8 cellular contexts compared by ENCODE assay signal in the genomic region with DNA sequence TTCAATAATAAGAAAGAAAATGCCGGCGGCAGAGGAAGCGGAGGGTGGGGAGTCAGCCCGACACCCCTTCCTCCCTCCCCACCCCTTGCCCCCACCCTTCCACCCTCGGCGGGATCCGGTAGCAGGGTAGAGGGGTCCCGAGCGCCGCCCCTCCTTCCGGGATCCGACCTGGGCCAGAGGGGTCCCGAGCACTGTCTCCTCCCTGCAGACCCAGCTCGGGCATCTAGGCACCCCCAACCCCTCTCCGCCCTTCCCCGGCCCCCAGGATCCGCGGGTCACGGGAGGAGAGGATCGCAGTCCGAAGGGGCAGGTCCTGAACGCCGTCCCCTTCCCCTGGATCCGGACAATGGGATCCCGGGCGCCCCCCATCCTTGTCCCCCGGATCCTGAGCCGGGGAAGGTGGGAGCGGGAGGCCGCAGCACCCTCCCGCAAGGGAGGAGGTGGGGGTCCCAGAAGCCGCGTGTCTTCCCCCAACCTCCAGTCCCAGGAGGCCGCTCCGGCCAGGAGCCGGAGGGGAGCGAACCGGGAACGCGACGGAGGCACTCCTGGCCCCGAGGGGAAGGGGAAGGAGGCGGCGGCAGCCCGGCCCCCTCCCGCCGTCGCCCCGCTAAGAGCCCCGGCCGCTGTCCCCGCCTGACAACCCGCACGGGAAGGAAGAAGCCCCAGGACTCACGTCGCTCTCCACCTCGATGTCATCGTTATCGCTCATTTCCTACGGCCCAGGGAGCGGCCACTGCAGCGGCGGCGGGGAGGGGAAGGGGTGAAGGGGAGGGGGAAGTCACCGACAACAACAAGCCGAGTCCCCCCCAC. TPM values are rescaled to one million over a fixed set of nuclear protein-coding genes. Genes with fewer than 3 reads are reported as not detected.
DNase-seq lines count a peak whose midpoint lies in the region; ATAC-seq and TF ChIP-seq lines count a peak whose summit lies in the region.

No MANE protein-coding gene starts in this region.

- POLR2A ChIA-PET in OCI-LY7 (lab: Charles Lee), result interaction anchor here (1.2 kb wide), 1 partner anchor 105 kb away, joined by 3 read pairs; no protein-coding TSS in a partner anchor

- H2AFZ ChIP-seq in OCI-LY7 (ENCODE audit: low read length), result peak overlapping the region; percentile 63

- H3K36me3 ChIP-seq in OCI-LY7 (ENCODE audit: insufficient read depth, low read length), result peaks cover 35% of the 10 kb centered on the region

- under 1% methylated on average over 65 of the region's 66 CpGs for whole genome bisulfite sequencing in right cardiac atrium

- no peaks in the 10 kb centered on the region for H3K9me2 ChIP-seq in OCI-LY7 (ENCODE audit: insufficient read depth, low read length)

- intact Hi-C loops in OCI-LY7 (cut with micrococcal nuclease; ENCODE audit: unreplicated experiment), result loop anchor here (2.0 kb wide), 2 partner anchors 107 to 115 kb away; a partner anchor contains a TSS
- intact Hi-C loops in right cardiac atrium (cut with DNase I), result no loop called here

- peak overlapping the region; percentile 99 for H3K4me3 ChIP-seq in OCI-LY7 (ENCODE audit: low read depth, low read length, poor library complexity, severe bottlenecking)
- H3K4me3 ChIP-seq in right cardiac atrium (ENCODE audit: low read length), result peak overlapping the region; percentile 75
- peak overlapping the region; percentile 86 for H3K4me3 ChIP-seq in skeletal muscle cell (ENCODE audit: low read depth, low read length)

- no peaks in the 10 kb centered on the region for H3K9me3 ChIP-seq in OCI-LY7 (ENCODE audit: low read length)
- H3K9me3 ChIP-seq in right cardiac atrium (ENCODE audit: control insufficient read depth, low read length), result no peaks in the 10 kb centered on the region

- DNase-seq in NCI-H82 (lab: John Stamatoyannopoulos, UW) (peak; percentile 32), NCI-H82 treated with DMSO at 0.1 percent for 48 hours (lab: John Stamatoyannopoulos, UW; ENCODE audit: unreplicated experiment) (no peak), OCI-LY7 (ENCODE audit: low spot score) (peak; percentile 39), right cardiac atrium (peak; percentile 38 to 74 (median 67)), skeletal muscle cell (ENCODE audit: low read depth) (no peak), SW480 (ENCODE audit: low spot score) (no peak)
- DNase-seq in activated naive CD4-positive, alpha-beta T cell treated with anti-CD3 and anti-CD28 coated beads, Interleukin-2, amount 50 U/mL, for 16 hours, result peak; percentile 40

- H3K79me2 ChIP-seq in OCI-LY7 (ENCODE audit: insufficient read depth, low read depth, low read length), result peaks cover 46% of the 10 kb centered on the region

- CTCF ChIA-PET in OCI-LY7 (lab: Charles Lee; ENCODE audit: unreplicated experiment), result no interaction called here

- H3K27ac ChIP-seq in OCI-LY7 (ENCODE audit: low read depth, low read length, poor library complexity, severe bottlenecking) (peak overlapping the region; percentile 63), right cardiac atrium (ENCODE audit: low read length) (peak overlapping the region; percentile 77)

- H3K27me3 ChIP-seq in right cardiac atrium (ENCODE audit: control insufficient read depth, insufficient read depth), result no peaks in the 10 kb centered on the region

- peak; percentile 5 to 28 for ATAC-seq in right cardiac atrium
- no peak for ATAC-seq in HG02884 (IDR thresholded peaks at IDR 0.05; ENCODE audit: unreplicated experiment)

- H3K4me1 ChIP-seq in OCI-LY7 (ENCODE audit: insufficient read depth, low read length, poor library complexity, severe bottlenecking), result peaks cover 32% of the 10 kb centered on the region
- H3K4me1 ChIP-seq in right cardiac atrium (ENCODE audit: control insufficient read depth, insufficient read depth, low read length), result peaks cover under 1% of the 10 kb centered on the region

- H4K20me1 ChIP-seq in OCI-LY7 (ENCODE audit: insufficient read depth, low read length), result peaks cover 6% of the 10 kb centered on the region; the same call in 1 of the 2 replicates

- no TSS peak for BruUV-seq in OCI-LY7 (replicated peaks; lab: Mats Ljungman, UMichigan)

- H3K4me2 ChIP-seq in OCI-LY7 (ENCODE audit: low read length), result peak overlapping the region; percentile 92

- TF ChIP-seq CTCF in OCI-LY7 (conservative IDR thresholded peaks at IDR 0.05; ENCODE audit: low read length), result no peak

RNA-seq across cellular contexts. Expression of a gene that starts 0.5 kb away (rescaled TPM):
- total RNA-seq in OCI-LY7 (2014; rRNA removed; shearing (Covaris generic)), result 49.1 and 58.3 TPM in 2 replicates
- total RNA-seq in OCI-LY7 (2022) (91.2 and 94.1 TPM in 2 replicates), right cardiac atrium (100 to 1,000 TPM in 3 of 4 donors, 10 to 100 TPM in 1; 93.6 to 117 (median 115) TPM)
- polyA plus RNA-seq in right cardiac atrium, result 56.3 TPM

Comparison
In these comparisons a context has a peak if more than half of its experiments do, and no peak if none do; other contexts are left out.
1. DNase-seq: peak in NCI-H82 (single experiment), OCI-LY7 (single experiment), activated naive CD4-positive, alpha-beta T cell treated with anti-CD3 and anti-CD28 coated beads, Interleukin-2, amount 50 U/mL, for 16 hours (single experiment) and right cardiac atrium (3 of 3); none in NCI-H82 treated with DMSO at 0.1 percent for 48 hours (single experiment), skeletal muscle cell (single experiment) and SW480 (single experiment).
2. Peak in every context shown above with its lines, with median percentiles within 50 percentile points of each other: H3K4me3 ChIP-seq.